Comparison of ENCODE assay signal across 1 cellular context in the genomic region with DNA sequence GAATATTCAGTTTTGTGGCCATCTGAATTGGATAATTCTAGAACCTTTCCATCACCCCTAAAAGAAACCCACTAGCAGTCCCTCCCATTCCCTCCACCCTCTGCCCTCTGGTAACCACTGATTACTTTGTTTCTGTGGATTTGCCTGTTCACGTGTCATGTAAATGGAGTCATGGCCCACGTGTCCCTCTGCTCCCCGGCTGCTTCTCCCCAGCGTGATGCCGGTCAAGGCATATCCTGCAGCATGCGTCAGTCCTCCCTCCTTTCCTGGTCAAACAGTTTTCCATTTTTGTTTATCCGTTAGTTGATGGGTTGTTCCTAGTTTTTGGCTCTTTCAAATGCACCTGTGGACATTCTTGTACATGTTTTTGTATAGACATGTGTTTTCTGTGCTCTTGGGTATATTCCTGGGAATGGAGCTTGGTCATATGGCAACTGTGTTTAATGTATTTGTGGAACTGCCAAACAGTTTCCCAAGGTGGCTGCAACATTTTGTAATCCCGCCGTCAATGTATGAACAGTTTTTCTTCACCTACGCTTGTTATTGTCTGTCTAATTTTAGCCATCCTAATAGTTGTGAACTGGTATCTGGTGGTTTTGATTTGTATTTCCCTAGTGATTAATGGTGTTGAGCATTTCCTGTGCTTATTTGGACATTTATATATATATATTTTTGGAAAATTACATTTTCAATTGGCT.
TF ChIP-seq lines count a peak whose summit lies in the region.

No MANE protein-coding gene starts in this region.

TF ChIP-seq in HepG2, 621 proteins besides CTCF, POLR2A, EP300 and RAD21:
- TF ChIP-seq WIZ (CRISPR knock-in tag; IDR thresholded peaks at IDR 0.05) (no peak), ZNF7 (CRISPR knock-in tag; IDR thresholded peaks at IDR 0.05) (peak; percentile 81)
TF ChIP-seq in HepG2: peak in this region for 1.
